Comparison of ENCODE assay signal across 9 cellular contexts in the genomic region with DNA sequence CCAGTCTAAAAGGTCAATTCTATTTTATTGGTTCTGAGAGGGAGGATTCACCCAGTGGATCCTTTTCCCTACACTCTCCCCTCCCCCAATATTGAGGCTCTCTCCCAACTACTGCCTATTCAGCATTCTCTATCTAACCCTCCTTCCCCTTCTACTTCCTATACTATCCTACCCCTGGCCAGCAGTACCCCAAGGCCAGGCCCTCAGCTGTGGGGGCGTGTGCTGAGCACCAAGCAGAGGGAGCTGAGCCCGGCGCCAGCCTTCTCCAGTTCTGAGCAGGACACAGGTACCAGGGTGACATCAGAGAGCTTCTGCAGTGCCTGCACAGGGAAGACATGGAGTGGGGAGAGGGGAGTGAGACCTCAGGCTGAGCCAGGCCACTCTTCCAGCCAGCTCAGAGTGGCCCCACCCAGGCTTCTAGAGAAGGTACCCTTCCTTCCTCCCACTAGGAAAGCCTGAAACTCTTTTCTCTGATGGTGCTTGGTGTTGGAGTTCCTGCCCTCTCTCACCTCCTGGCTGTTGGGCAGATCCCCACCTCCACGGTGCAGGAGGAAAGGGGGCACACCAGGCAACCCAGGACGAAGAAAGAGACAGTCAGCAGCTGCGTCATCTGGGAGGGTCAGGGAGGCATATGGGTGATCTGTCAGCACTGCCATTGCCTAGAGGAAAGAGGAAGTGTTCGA. TPM values are rescaled to one million over a fixed set of nuclear protein-coding genes. Genes with fewer than 3 reads are reported as not detected.
A peak's percentile ranks its signal among the peaks of the same experiment; 100 is the strongest.
DNase-seq lines count a peak whose midpoint lies in the region; ATAC-seq, FAIRE-seq and TF ChIP-seq lines count a peak whose summit lies in the region.
"Had no signal": no experiment of that assay in that cellular context is flagged by ENCODE, and none has a peak within 500 bp of the region (broad histone marks: within the 10 kb centered on the region; RNA-seq: fewer than 3 reads in every experiment).

No MANE protein-coding gene starts in this region.

- H3K36me3 Mint-ChIP-seq in activated naive CD4-positive, alpha-beta T cell treated with anti-CD3 and anti-CD28 coated beads, Interleukin-2, amount 50 U/mL, for 72 hours: peaks cover 13 to 19% of the 10 kb centered on the region in 2 donors
- peaks cover 16% of the 10 kb centered on the region for H3K36me3 Mint-ChIP-seq in natural killer cell

- TF ChIP-seq CTCF in GM10248 (IDR thresholded peaks at IDR 0.05; ENCODE audit: control extremely low read depth, extremely low read depth, low read depth, missing control alignments) (no peak), natural killer cell (IDR thresholded peaks at IDR 0.05) (no peak)

- peaks cover 55 to 71% of the 10 kb centered on the region in 2 donors for H3K4me1 Mint-ChIP-seq in natural killer cell

- POLR2A ChIA-PET in GM10248 (lab: Yijun Ruan, JAX): interaction anchor here (1.0 to 1.7 kb wide), 6 partner anchors 9 to 135 kb away, joined by 3 to 6 read pairs (median 4); a partner anchor contains a TSS

- CTCF ChIA-PET in GM10248 (lab: Yijun Ruan, JAX): interaction anchor here (1.2 to 7.2 kb wide), 9 partner anchors 12 to 103 kb away, joined by 3 to 64 read pairs (median 7); a partner anchor contains a TSS

- no peaks in the 10 kb centered on the region for H3K27me3 Mint-ChIP-seq in natural killer cell (ENCODE audit: low read depth in 2 of 2)

- FAIRE-seq in H54 (lab: Jason Lieb, UNC): no peak

- no peak for TF ChIP-seq POLR2A in H54 (IDR thresholded peaks at IDR 0.05; ENCODE audit: low read depth, low read length)

- peak overlapping the region; percentile 79 for H3K4me3 Mint-ChIP-seq in natural killer cell

- peak overlapping the region in 1 of 2 donors; percentile 82 for H3K27ac Mint-ChIP-seq in activated naive CD4-positive, alpha-beta T cell treated with anti-CD3 and anti-CD28 coated beads, Interleukin-2, amount 50 U/mL, for 72 hours
- peak overlapping the region; percentile 83 to 91 for H3K27ac Mint-ChIP-seq in natural killer cell

- no peaks in the 10 kb centered on the region for H3K9me3 Mint-ChIP-seq in activated naive CD4-positive, alpha-beta T cell treated with anti-CD3 and anti-CD28 coated beads, Interleukin-2, amount 50 U/mL, for 72 hours
- H3K9me3 Mint-ChIP-seq in natural killer cell: no peaks in the 10 kb centered on the region

- ATAC-seq in HG02759 (IDR thresholded peaks at IDR 0.05; ENCODE audit: unreplicated experiment) (peak; percentile 65), natural killer cell (peak; percentile 15 to 62 (median 20))
- peak; percentile 25 to 45 for ATAC-seq in activated naive CD4-positive, alpha-beta T cell treated with anti-CD3 and anti-CD28 coated beads, Interleukin-2, amount 50 U/mL, for 72 hours

- DNase-seq in GM10248 (ENCODE audit: extremely low spot score) (peak; percentile 87), natural killer cell (no peak), NCI-H2029 treated with DMSO at 0.1 percent for 48 hours (lab: John Stamatoyannopoulos, UW) (no peak), H54 (ENCODE audit: insufficient read length, low spot score) (no peak), NCI-H82 (lab: John Stamatoyannopoulos, UW) (no peak), posterior vena cava (ENCODE audit: low spot score) (no peak)
- DNase-seq in activated naive CD4-positive, alpha-beta T cell treated with anti-CD3 and anti-CD28 coated beads, Interleukin-2, amount 50 U/mL, for 72 hours (ENCODE audit: low spot score in 2 of 2): no peak

- intact Hi-C loops in natural killer cell (cut with micrococcal nuclease) (no loop called here), posterior vena cava (cut with DNase I) (loop anchor here in 1 of 2 donors (10.0 kb wide), 2 partner anchors 68 to 722 kb away; a partner anchor contains a TSS)

RNA-seq across cellular contexts. Expression of a gene that starts 1.9 kb away (rescaled TPM):
- 10 to 100 TPM in 1 of 2 donors, 1 to 10 TPM in 1; 6.7 to 42.6 TPM for total RNA-seq in activated naive CD4-positive, alpha-beta T cell treated with anti-CD3 and anti-CD28 coated beads, Interleukin-2, amount 50 U/mL, for 72 hours
- total RNA-seq in natural killer cell (10 to 100 TPM; 22.3 to 36.1 (median 24.6) TPM), posterior vena cava (10 to 100 TPM; 88.3 to 97.4 TPM)

RNA-seq across cellular contexts. Expression of a gene that starts 4.0 kb away (rescaled TPM):
- not detected for total RNA-seq in activated naive CD4-positive, alpha-beta T cell treated with anti-CD3 and anti-CD28 coated beads, Interleukin-2, amount 50 U/mL, for 72 hours
- total RNA-seq in natural killer cell: 10 to 100 TPM in 2 of 3 donors, 1 to 10 TPM in 1; 9.4 to 19.0 (median 12.8) TPM
- total RNA-seq in posterior vena cava: 1 to 10 TPM in 1 of 2 donors, under 1 TPM in 1; 0.52 to 1.1 TPM

RNA-seq across cellular contexts. Expression of a gene that starts 5.6 kb away (rescaled TPM):
- total RNA-seq in activated naive CD4-positive, alpha-beta T cell treated with anti-CD3 and anti-CD28 coated beads, Interleukin-2, amount 50 U/mL, for 72 hours: not detected
- total RNA-seq in natural killer cell (not detected), posterior vena cava (not detected)
- total RNA-seq: ureter had no signal

RNA-seq across cellular contexts. Expression of a gene that starts 9.2 kb away (rescaled TPM):
- total RNA-seq in activated naive CD4-positive, alpha-beta T cell treated with anti-CD3 and anti-CD28 coated beads, Interleukin-2, amount 50 U/mL, for 72 hours: 100 to 1,000 TPM; 440 to 455 TPM
- total RNA-seq in natural killer cell (100 to 1,000 TPM; 348 to 363 (median 355) TPM), posterior vena cava (100 to 1,000 TPM; 272 to 402 TPM)

RNA-seq across cellular contexts. Expression of a gene that starts 12.0 kb away (rescaled TPM):
- total RNA-seq in activated naive CD4-positive, alpha-beta T cell treated with anti-CD3 and anti-CD28 coated beads, Interleukin-2, amount 50 U/mL, for 72 hours: not detected
- total RNA-seq in natural killer cell: under 1 TPM in 1 of 3 donors, not detected in 2; 0.94 TPM
- not detected for total RNA-seq in posterior vena cava
- total RNA-seq: ureter had no signal

Comparison
In these comparisons a context has a peak if more than half of its experiments do, and no peak if none do; other contexts are left out.
1. RNA of a gene that starts 4.0 kb away (total RNA-seq): 9.4 to 19.0 TPM in natural killer cell; 0.52 to 1.1 TPM in posterior vena cava and not detected in activated naive CD4-positive, alpha-beta T cell treated with anti-CD3 and anti-CD28 coated beads, Interleukin-2, amount 50 U/mL, for 72 hours; every median in the first group is over 4 times any median in the second.
2. Peak in every context shown above with its lines, with median percentiles within 50 percentile points of each other: ATAC-seq.